Comparison of ENCODE assay signal across 10 cellular contexts in the genomic region with DNA sequence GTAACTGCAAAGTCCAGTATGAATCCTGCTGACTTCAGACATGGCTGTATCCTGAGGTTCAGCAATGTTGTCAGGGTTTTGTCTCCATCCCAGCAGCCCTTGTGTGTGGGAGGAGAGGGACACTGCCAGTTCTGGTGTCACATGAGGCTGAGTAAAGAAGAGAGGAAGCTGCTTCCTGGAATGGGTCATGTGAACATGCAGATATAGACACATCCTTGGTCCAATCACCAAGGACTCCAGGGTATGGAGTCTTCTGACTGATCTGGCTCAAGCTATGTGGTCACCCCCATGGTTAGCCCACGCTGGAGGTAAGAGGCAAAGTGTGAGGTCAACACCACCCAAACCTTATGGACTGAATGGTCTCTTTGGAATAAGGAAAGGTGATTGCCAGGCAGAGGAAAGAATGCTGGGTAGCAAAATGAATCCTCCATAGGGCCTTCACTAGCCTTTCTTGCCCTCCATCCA.
DNase-seq lines count a peak whose midpoint lies in the region; ATAC-seq, FAIRE-seq and TF ChIP-seq lines count a peak whose summit lies in the region.
"Had no signal": no experiment of that assay in that cellular context is flagged by ENCODE, and none has a peak within 500 bp of the region (broad histone marks: within the 10 kb centered on the region; RNA-seq: fewer than 3 reads in every experiment).

No MANE protein-coding gene starts in this region.

- H3K4me3 ChIP-seq in A549 (no peak overlapping the region), HL-60 (replicated peaks; ENCODE audit: insufficient read depth, low read length) (no peak overlapping the region), adipocyte (ENCODE audit: low read length) (no peak overlapping the region)
- H3K4me3 ChIP-seq: dorsolateral prefrontal cortex had no signal

- TF ChIP-seq CTCF in A549 (IDR thresholded peaks at IDR 0.05) = no peak
- TF ChIP-seq CTCF in HL-60 (IDR thresholded peaks at IDR 0.05; ENCODE audit: insufficient read depth, low read length) = no peak

- DNase-seq in A549 (ENCODE audit: low read depth in 1 of 2, low spot score in 1 of 2) = peak in 1 of 2 experiments; percentile 54
- DNase-seq in HL-60 (ENCODE audit: low read depth in 1 of 2, low spot score in 1 of 2) = peak in 1 of 2 experiments; percentile 86
- DNase-seq in adipocyte (ENCODE audit: low read depth) = no peak
- peak; percentile 34 to 52 for DNase-seq in lung microvascular endothelial cell (ENCODE audit: low read depth in 2 of 2)
- no peak for DNase-seq in HK-2 (ENCODE audit: unreplicated experiment)
- no peak for DNase-seq in NCI-H187 treated with DMSO at 0.1 percent for 48 hours (lab: John Stamatoyannopoulos, UW)
- DNase-seq in cerebellar cortex (ENCODE audit: low spot score) = no peak
- DNase-seq in glomerular visceral epithelial cell (ENCODE audit: extremely low spot score) = no peak
- DNase-seq: NCI-H526 treated with DMSO at 0.1 percent for 48 hours had no signal

- H3K9me3 ChIP-seq in A549 = no peaks in the 10 kb centered on the region
- H3K9me3 ChIP-seq in adipocyte (ENCODE audit: control insufficient read depth, low read length) = no peaks in the 10 kb centered on the region

- TF ChIP-seq RAD21 in A549 (conservative IDR thresholded peaks at IDR 0.05 in 1 of 2, IDR thresholded peaks at IDR 0.05 in 1 of 2) = no peak

- peak overlapping the region; percentile 48 for H3K9ac ChIP-seq in adipocyte (ENCODE audit: low read length)

- FAIRE-seq in A549 (lab: Jason Lieb, UNC) = no peak

- CTCF ChIA-PET in A549 (lab: Yijun Ruan, JAX) = interaction anchor here (0.9 to 2.6 kb wide), 2 partner anchors 10 to 208 kb away, joined by 3 to 9 read pairs; no protein-coding TSS in a partner anchor

- H3K27me3 ChIP-seq in HL-60 (ENCODE audit: insufficient read depth, poor library complexity, severe bottlenecking) (no peaks in the 10 kb centered on the region), adipocyte (replicated peaks; ENCODE audit: control insufficient read depth, insufficient read depth, low read length) (no peaks in the 10 kb centered on the region)
- H3K27me3 ChIP-seq: dorsolateral prefrontal cortex had no signal

- no peak for TF ChIP-seq EP300 in A549 (IDR thresholded peaks at IDR 0.05)

- H3K4me2 ChIP-seq in A549 = no peak overlapping the region

- POLR2A ChIA-PET in A549 (lab: Yijun Ruan, JAX) = interaction anchor here (0.6 kb wide), 1 partner anchor 374 kb away, joined by 4 read pairs; no protein-coding TSS in a partner anchor

- no peak for TF ChIP-seq POLR2A in A549 (IDR thresholded peaks at IDR 0.05; ENCODE audit: low read length)

- H3K4me1 ChIP-seq in A549 = peaks cover 17% of the 10 kb centered on the region
- H3K4me1 ChIP-seq in adipocyte (ENCODE audit: control insufficient read depth, insufficient read depth, low read length) = peaks cover 60% of the 10 kb centered on the region

- no peak for ATAC-seq in A549

- H3K36me3 ChIP-seq in adipocyte (ENCODE audit: control insufficient read depth, insufficient read depth, low read length, severe bottlenecking) = no peaks in the 10 kb centered on the region

- 20% methylated on average over 1 of the region's 1 CpG for WGBS in A549 (ENCODE audit: missing lambda C conversion rate)

- H3K27ac ChIP-seq in A549 (peak overlapping the region in 1 of 2 experiments; percentile 18; a peak in 1 of 6 replicates), HL-60 (replicated peaks) (peak overlapping the region; percentile 97)

TF ChIP-seq in A549, 52 proteins besides CTCF, POLR2A, EP300 and RAD21:
- TF ChIP-seq, protein P1, sequence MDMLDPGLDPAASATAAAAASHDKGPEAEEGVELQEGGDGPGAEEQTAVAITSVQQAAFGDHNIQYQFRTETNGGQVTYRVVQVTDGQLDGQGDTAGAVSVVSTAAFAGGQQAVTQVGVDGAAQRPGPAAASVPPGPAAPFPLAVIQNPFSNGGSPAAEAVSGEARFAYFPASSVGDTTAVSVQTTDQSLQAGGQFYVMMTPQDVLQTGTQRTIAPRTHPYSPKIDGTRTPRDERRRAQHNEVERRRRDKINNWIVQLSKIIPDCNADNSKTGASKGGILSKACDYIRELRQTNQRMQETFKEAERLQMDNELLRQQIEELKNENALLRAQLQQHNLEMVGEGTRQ (IDR thresholded peaks at IDR 0.05) = peak; percentile 72
- TF ChIP-seq HOXB13 (CRISPR knock-in tag; IDR thresholded peaks at IDR 0.05; ENCODE audit: low read depth) = no peak
- no peak for TF ChIP-seq MAZ (IDR thresholded peaks at IDR 0.05; ENCODE audit: borderline replicate concordance, low read depth, low read length)
- no peak for TF ChIP-seq NPAS2 (CRISPR knock-in tag; IDR thresholded peaks at IDR 0.05; ENCODE audit: borderline replicate concordance)
- no peak for TF ChIP-seq ZFP36 (IDR thresholded peaks at IDR 0.05; ENCODE audit: borderline replicate concordance, partially characterized antibody)
- no peak for TF ChIP-seq RCOR1 (IDR thresholded peaks at IDR 0.05; ENCODE audit: low read depth, low read length)
- no peak for TF ChIP-seq JUNB (IDR thresholded peaks at IDR 0.05)
- TF ChIP-seq NR3C1 (IDR thresholded peaks at IDR 0.05) = no peak

Comparison
In these comparisons a context has a peak if more than half of its experiments do, and no peak if none do; other contexts are left out.
1. DNase-seq: peak in lung microvascular endothelial cell (2 of 2); none in adipocyte (single experiment), HK-2 (single experiment), NCI-H187 treated with DMSO at 0.1 percent for 48 hours (single experiment), cerebellar cortex (single experiment) and glomerular visceral epithelial cell (single experiment).